ENCODE assay signal across 8 cellular contexts in genomic region chr19:41350735-41351338, GRCh38. TPM values are rescaled to one million over a fixed set of nuclear protein-coding genes. Genes with fewer than 3 reads are reported as not detected.
DNase-seq lines count a peak whose midpoint lies in the region; ATAC-seq and TF ChIP-seq lines count a peak whose summit lies in the region.

No MANE protein-coding gene starts in this region.

- peaks cover 3% of the 10 kb centered on the region for H3K9me3 Mint-ChIP-seq in activated CD4-positive, alpha-beta memory T cell treated with anti-CD3 and anti-CD28 coated beads, Interleukin-2, amount 10 ng/mL, durations not matched to agents 7 days and 5 days
- no peaks in the 10 kb centered on the region for H3K9me3 Mint-ChIP-seq in stimulated activated memory B cell treated with anti-CD40 and anti-IgM and Interleukin-4, amounts not matched to agents 10 μg/mL and 1 μg/mL and 100 μg/mL, for 72 hours

- H3K27ac Mint-ChIP-seq in activated CD4-positive, alpha-beta memory T cell treated with anti-CD3 and anti-CD28 coated beads, Interleukin-2, amount 10 ng/mL, durations not matched to agents 7 days and 5 days: peak overlapping the region; percentile 90
- H3K27ac Mint-ChIP-seq in stimulated activated memory B cell treated with anti-CD40 and anti-IgM and Interleukin-4, amounts not matched to agents 10 μg/mL and 1 μg/mL and 100 μg/mL, for 72 hours: peak overlapping the region; percentile 91

- DNase-seq in AG09309 (ENCODE audit: low read depth) (no peak), H7 (peak; percentile 64), hepatocyte (ENCODE audit: low spot score) (no peak), hippocampal formation (lab: John Stamatoyannopoulos, UW) (no peak), NCI-H2196 treated with DMSO at 0.1 percent for 48 hours (lab: John Stamatoyannopoulos, UW; ENCODE audit: unreplicated experiment) (no peak)
- DNase-seq in activated CD4-positive, alpha-beta memory T cell treated with anti-CD3 and anti-CD28 coated beads, Interleukin-2, amount 10 ng/mL, durations not matched to agents 7 days and 5 days: no peak

- TF ChIP-seq CTCF in AG09309 (IDR thresholded peaks at IDR 0.05; ENCODE audit: control insufficient read depth, insufficient read depth, low read depth, low read length, missing control alignments) (no peak), hepatocyte (IDR thresholded peaks at IDR 0.05; ENCODE audit: poor library complexity) (no peak)

- peak overlapping the region; percentile 97 for H3K4me3 ChIP-seq in AG09309 (ENCODE audit: control insufficient read depth, low read depth, low read length)
- peak overlapping the region; percentile 79 for H3K4me3 ChIP-seq in H7 (ENCODE audit: insufficient read depth, low read depth, low read length)
- H3K4me3 ChIP-seq in hepatocyte: peak overlapping the region; percentile 80

- peak overlapping the region; percentile 89 for H3K4me2 ChIP-seq in hepatocyte

- H3K79me2 ChIP-seq in hepatocyte: peaks cover 37% of the 10 kb centered on the region

- ATAC-seq in stimulated activated memory B cell treated with anti-CD40 and anti-IgM and Interleukin-4, amounts not matched to agents 10 μg/mL and 1 μg/mL and 100 μg/mL, for 72 hours: peak; percentile 0
- no peak for ATAC-seq in GM21619 (IDR thresholded peaks at IDR 0.05; ENCODE audit: unreplicated experiment)

- peaks cover 56% of the 10 kb centered on the region for H3K36me3 Mint-ChIP-seq in activated CD4-positive, alpha-beta memory T cell treated with anti-CD3 and anti-CD28 coated beads, Interleukin-2, amount 10 ng/mL, durations not matched to agents 7 days and 5 days (ENCODE audit: low read depth)
- peaks cover 32% of the 10 kb centered on the region for H3K36me3 Mint-ChIP-seq in stimulated activated memory B cell treated with anti-CD40 and anti-IgM and Interleukin-4, amounts not matched to agents 10 μg/mL and 1 μg/mL and 100 μg/mL, for 72 hours

- H3K4me1 Mint-ChIP-seq in activated CD4-positive, alpha-beta memory T cell treated with anti-CD3 and anti-CD28 coated beads, Interleukin-2, amount 10 ng/mL, durations not matched to agents 7 days and 5 days: peaks cover 51% of the 10 kb centered on the region
- H3K4me1 Mint-ChIP-seq in stimulated activated memory B cell treated with anti-CD40 and anti-IgM and Interleukin-4, amounts not matched to agents 10 μg/mL and 1 μg/mL and 100 μg/mL, for 72 hours: peaks cover 60% of the 10 kb centered on the region

- peaks cover 6% of the 10 kb centered on the region for H3K4me1 ChIP-seq in hepatocyte (ENCODE audit: insufficient read depth)

- H3K9me3 ChIP-seq in hepatocyte (ENCODE audit: low read depth): no peaks in the 10 kb centered on the region

- no peak overlapping the region for H3K27ac ChIP-seq in hepatocyte

- 17% methylated on average over 21 of the region's 22 CpGs for WGBS in hepatocyte (ENCODE audit: low lambda C conversion rate, missing lambda C conversion rate)

- H3K36me3 ChIP-seq in H7 (replicated peaks; ENCODE audit: control insufficient read depth, insufficient read depth, low read length): no peaks in the 10 kb centered on the region
- no peaks in the 10 kb centered on the region for H3K36me3 ChIP-seq in hepatocyte (replicated peaks; ENCODE audit: insufficient read depth, low read depth)

- H3K4me3 Mint-ChIP-seq in activated CD4-positive, alpha-beta memory T cell treated with anti-CD3 and anti-CD28 coated beads, Interleukin-2, amount 10 ng/mL, durations not matched to agents 7 days and 5 days: peak overlapping the region; percentile 97
- peak overlapping the region; percentile 99 for H3K4me3 Mint-ChIP-seq in stimulated activated memory B cell treated with anti-CD40 and anti-IgM and Interleukin-4, amounts not matched to agents 10 μg/mL and 1 μg/mL and 100 μg/mL, for 72 hours

- no peaks in the 10 kb centered on the region for H3K9me2 ChIP-seq in hepatocyte (replicated peaks; ENCODE audit: insufficient read depth)

- H4K20me1 ChIP-seq in hepatocyte (ENCODE audit: insufficient read depth, poor library complexity, severe bottlenecking): peaks cover 10% of the 10 kb centered on the region

- no peak overlapping the region for H2AFZ ChIP-seq in hepatocyte

- POLR2A ChIA-PET in activated CD4-positive, alpha-beta memory T cell treated with anti-CD3 and anti-CD28 coated beads, Interleukin-2, amount 10 ng/mL, durations not matched to agents 7 days and 5 days (lab: Charles Lee): interaction anchor here (0.7 to 11.5 kb wide), 11 partner anchors 8 to 198 kb away, joined by 3 to 173 read pairs (median 11); partner anchors contain the start of genes B9D2, CCDC97, DMAC2 and HNRNPUL1

- H3K27me3 Mint-ChIP-seq in activated CD4-positive, alpha-beta memory T cell treated with anti-CD3 and anti-CD28 coated beads, Interleukin-2, amount 10 ng/mL, durations not matched to agents 7 days and 5 days: no peaks in the 10 kb centered on the region
- H3K27me3 Mint-ChIP-seq in stimulated activated memory B cell treated with anti-CD40 and anti-IgM and Interleukin-4, amounts not matched to agents 10 μg/mL and 1 μg/mL and 100 μg/mL, for 72 hours: no peaks in the 10 kb centered on the region

- peaks cover 31% of the 10 kb centered on the region for H3K27me3 ChIP-seq in H7 (ENCODE audit: control insufficient read depth, insufficient read depth, low read length)
- H3K27me3 ChIP-seq in hepatocyte: peaks cover 5% of the 10 kb centered on the region

- CTCF ChIA-PET in activated CD4-positive, alpha-beta memory T cell treated with anti-CD3 and anti-CD28 coated beads, Interleukin-2, amount 10 ng/mL, durations not matched to agents 7 days and 5 days (lab: Charles Lee): interaction anchor here (0.6 to 6.9 kb wide), 13 partner anchors 8 to 99 kb away, joined by 3 to 81 read pairs (median 4); partner anchors contain the start of genes B9D2, DMAC2 and HNRNPUL1

RNA-seq across cellular contexts. Expression of gene TGFB1, which starts 2.9 kb away (rescaled TPM):
- total RNA-seq in H7 (2014; rRNA removed; shearing (Covaris generic)): 8.6 and 11.6 TPM in 2 replicates
- total RNA-seq in activated CD4-positive, alpha-beta memory T cell treated with anti-CD3 and anti-CD28 coated beads, Interleukin-2, amount 10 ng/mL, durations not matched to agents 7 days and 5 days: 100 to 1,000 TPM; 236 to 247 TPM
- 15.7 and 17.1 TPM in 2 replicates for total RNA-seq in hepatocyte
- 122 and 152 TPM in 2 replicates for polyA plus RNA-seq in hepatocyte

RNA-seq across cellular contexts. Expression of gene B9D2, which starts 13.1 kb away (rescaled TPM):
- 1.1 and 2.9 TPM in 2 replicates for total RNA-seq in H7 (2014; rRNA removed; shearing (Covaris generic))
- total RNA-seq in activated CD4-positive, alpha-beta memory T cell treated with anti-CD3 and anti-CD28 coated beads, Interleukin-2, amount 10 ng/mL, durations not matched to agents 7 days and 5 days: 10 to 100 TPM; 10.8 to 11.2 TPM
- total RNA-seq in hepatocyte: 5.3 and 6.0 TPM in 2 replicates
- polyA plus RNA-seq in hepatocyte: 9.6 and 13.2 TPM in 2 replicates

RNA-seq across cellular contexts. Expression of gene TMEM91, which starts 25.5 kb away (rescaled TPM):
- 8.4 and 13.3 TPM in 2 replicates for total RNA-seq in H7 (2014; rRNA removed; shearing (Covaris generic))
- total RNA-seq in activated CD4-positive, alpha-beta memory T cell treated with anti-CD3 and anti-CD28 coated beads, Interleukin-2, amount 10 ng/mL, durations not matched to agents 7 days and 5 days: 1 to 10 TPM; 8.0 to 9.6 TPM
- total RNA-seq in hepatocyte: 23.6 and 27.5 TPM in 2 replicates
- 51.8 and 55.7 TPM in 2 replicates for polyA plus RNA-seq in hepatocyte

RNA-seq across cellular contexts. Expression of gene CCDC97, which starts 40.9 kb away (rescaled TPM):
- 19.6 and 20.8 TPM in 2 replicates for total RNA-seq in H7 (2014; rRNA removed; shearing (Covaris generic))
- 10 to 100 TPM; 43.0 to 43.4 TPM for total RNA-seq in activated CD4-positive, alpha-beta memory T cell treated with anti-CD3 and anti-CD28 coated beads, Interleukin-2, amount 10 ng/mL, durations not matched to agents 7 days and 5 days
- total RNA-seq in hepatocyte: 11.4 and 15.1 TPM in 2 replicates
- 24.4 and 32.7 TPM in 2 replicates for polyA plus RNA-seq in hepatocyte

RNA-seq across cellular contexts. Expression of gene EXOSC5, which starts 46.3 kb away (rescaled TPM):
- 79.6 and 83.0 TPM in 2 replicates for total RNA-seq in H7 (2014; rRNA removed; shearing (Covaris generic))
- total RNA-seq in activated CD4-positive, alpha-beta memory T cell treated with anti-CD3 and anti-CD28 coated beads, Interleukin-2, amount 10 ng/mL, durations not matched to agents 7 days and 5 days: 10 to 100 TPM; 18.8 to 25.2 TPM
- total RNA-seq in hepatocyte: 7.4 and 13.7 TPM in 2 replicates
- 21.2 and 22.4 TPM in 2 replicates for polyA plus RNA-seq in hepatocyte

Comparison
In these comparisons a context has a peak if more than half of its experiments do, and no peak if none do; other contexts are left out.
1. RNA of gene TGFB1, which starts 2.9 kb away (total RNA-seq): 236 to 247 TPM in activated CD4-positive, alpha-beta memory T cell treated with anti-CD3 and anti-CD28 coated beads, Interleukin-2, amount 10 ng/mL, durations not matched to agents 7 days and 5 days; 15.7 to 17.1 TPM in hepatocyte and 8.6 to 11.6 TPM in H7; every median in the first group is over 10 times any median in the second.
2. Peak in every context shown above with its lines, with median percentiles within 50 percentile points of each other: H3K4me3 ChIP-seq.